ENCODE assay signal across 31 cellular contexts in genomic region chr3:17235311-17235710, GRCh38.
DNase-seq lines count a peak whose midpoint lies in the region; ATAC-seq and TF ChIP-seq lines count a peak whose summit lies in the region.
"Had no signal": no experiment of that assay in that cellular context is flagged by ENCODE, and none has a peak within 500 bp of the region (broad histone marks: within the 10 kb centered on the region; RNA-seq: fewer than 3 reads in every experiment).

No MANE protein-coding gene starts in this region.

- H3K36me3 Mint-ChIP-seq in CD4-positive, CD25-positive, alpha-beta regulatory T cell: no peaks in the 10 kb centered on the region
- H3K36me3 Mint-ChIP-seq in memory B cell: peaks cover 5% of the 10 kb centered on the region
- H3K36me3 Mint-ChIP-seq in activated T-helper 2 cell treated with anti-CD3 and anti-CD28 coated beads, Interferon-gamma antibody, Interleukin-2, Interleukin-4, amounts not matched to agents 10 μg/mL and 5 μg/mL and 100 μg/mL, durations not matched to agents 14 hours and 24 hours and 36 hours (ENCODE audit: low read depth): no peaks in the 10 kb centered on the region
- peaks cover 6% of the 10 kb centered on the region for H3K36me3 Mint-ChIP-seq in activated T-helper 17 cell treated with anti-CD3 and anti-CD28 coated beads, Interleukin-2, amount 50 U/mL, for 72 hours (ENCODE audit: low read depth)
- H3K36me3 Mint-ChIP-seq: mesothelial cell of epicardium had no signal

- H3K9me3 Mint-ChIP-seq in CD4-positive, CD25-positive, alpha-beta regulatory T cell: no peaks in the 10 kb centered on the region
- no peaks in the 10 kb centered on the region for H3K9me3 Mint-ChIP-seq in memory B cell
- H3K9me3 Mint-ChIP-seq in activated T-helper 2 cell treated with anti-CD3 and anti-CD28 coated beads, Interferon-gamma antibody, Interleukin-2, Interleukin-4, amounts not matched to agents 10 μg/mL and 5 μg/mL and 100 μg/mL, durations not matched to agents 14 hours and 24 hours and 36 hours: no peaks in the 10 kb centered on the region
- no peaks in the 10 kb centered on the region for H3K9me3 Mint-ChIP-seq in activated T-helper 17 cell treated with anti-CD3 and anti-CD28 coated beads, Interleukin-2, amount 50 U/mL, for 72 hours
- H3K9me3 Mint-ChIP-seq: activated CD4-positive, alpha-beta memory T cell treated with anti-CD3 and anti-CD28 coated beads, Interleukin-2, amount 10 ng/mL, durations not matched to agents 7 days and 5 days; CD14-positive monocyte; dendritic cell treated with granulocyte-macrophage colony-stimulating factor and Interleukin-4, amounts not matched to agents 40 ng/mL and 50 ng/mL, for 4 days; GM23338; mesothelial cell of epicardium had no signal

- H3K4me3 ChIP-seq in BLaER1: no peak overlapping the region
- no peak overlapping the region for H3K4me3 ChIP-seq in CD4-positive, CD25-positive, alpha-beta regulatory T cell (ENCODE audit: low read depth, low read length)
- H3K4me3 ChIP-seq: GM23338, SK-N-MC, suprapubic skin, upper lobe of right lung had no signal

- no peak overlapping the region for H3K9ac ChIP-seq in BLaER1

- no peaks in the 10 kb centered on the region for H3K27me3 ChIP-seq in BLaER1
- H3K27me3 ChIP-seq in CD4-positive, CD25-positive, alpha-beta regulatory T cell (ENCODE audit: control insufficient read depth, insufficient read depth, low read length): no peaks in the 10 kb centered on the region
- H3K27me3 ChIP-seq: suprapubic skin, upper lobe of right lung had no signal

- H3K27me3 Mint-ChIP-seq in CD4-positive, CD25-positive, alpha-beta regulatory T cell: no peaks in the 10 kb centered on the region
- H3K27me3 Mint-ChIP-seq in memory B cell: no peaks in the 10 kb centered on the region
- H3K27me3 Mint-ChIP-seq in activated T-helper 2 cell treated with anti-CD3 and anti-CD28 coated beads, Interferon-gamma antibody, Interleukin-2, Interleukin-4, amounts not matched to agents 10 μg/mL and 5 μg/mL and 100 μg/mL, durations not matched to agents 14 hours and 24 hours and 36 hours (ENCODE audit: low read depth): no peaks in the 10 kb centered on the region
- H3K27me3 Mint-ChIP-seq in activated T-helper 17 cell treated with anti-CD3 and anti-CD28 coated beads, Interleukin-2, amount 50 U/mL, for 72 hours: no peaks in the 10 kb centered on the region
- H3K27me3 Mint-ChIP-seq: activated CD4-positive, alpha-beta memory T cell treated with anti-CD3 and anti-CD28 coated beads, Interleukin-2, amount 10 ng/mL, durations not matched to agents 7 days and 5 days; dendritic cell treated with granulocyte-macrophage colony-stimulating factor and Interleukin-4, amounts not matched to agents 40 ng/mL and 50 ng/mL, for 4 days had no signal

- no peak for ATAC-seq in CD4-positive, CD25-positive, alpha-beta regulatory T cell (ENCODE audit: low read depth in 2 of 2)
- ATAC-seq in memory B cell (ENCODE audit: low read depth): no peak
- no peak for ATAC-seq in activated T-helper 17 cell treated with anti-CD3 and anti-CD28 coated beads, Interleukin-2, amount 50 U/mL, for 72 hours (replicated peaks)
- ATAC-seq: activated CD4-positive, CD25-positive, alpha-beta regulatory T cell treated with anti-CD3 and anti-CD28 coated beads, Interleukin-2, amount 50 U/mL, for 24 hours; GM23338; HepG2; upper lobe of right lung had no signal

- no peak overlapping the region for H3K4me3 Mint-ChIP-seq in CD4-positive, CD25-positive, alpha-beta regulatory T cell
- H3K4me3 Mint-ChIP-seq in memory B cell: no peak overlapping the region
- no peak overlapping the region for H3K4me3 Mint-ChIP-seq in activated T-helper 2 cell treated with anti-CD3 and anti-CD28 coated beads, Interferon-gamma antibody, Interleukin-2, Interleukin-4, amounts not matched to agents 10 μg/mL and 5 μg/mL and 100 μg/mL, durations not matched to agents 14 hours and 24 hours and 36 hours (ENCODE audit: low read depth)
- H3K4me3 Mint-ChIP-seq in activated T-helper 17 cell treated with anti-CD3 and anti-CD28 coated beads, Interleukin-2, amount 50 U/mL, for 72 hours: no peak overlapping the region
- H3K4me3 Mint-ChIP-seq: activated CD4-positive, alpha-beta memory T cell treated with anti-CD3 and anti-CD28 coated beads, Interleukin-2, amount 10 ng/mL, durations not matched to agents 7 days and 5 days; CD14-positive monocyte; dendritic cell treated with granulocyte-macrophage colony-stimulating factor and Interleukin-4, amounts not matched to agents 40 ng/mL and 50 ng/mL, for 4 days; GM23338; mesothelial cell of epicardium had no signal

- H3K4me1 Mint-ChIP-seq in CD4-positive, CD25-positive, alpha-beta regulatory T cell: peaks cover 5 to 18% (median 11%) of the 10 kb centered on the region in 4 donors
- H3K4me1 Mint-ChIP-seq in memory B cell: peaks cover 11% of the 10 kb centered on the region
- H3K4me1 Mint-ChIP-seq in activated T-helper 2 cell treated with anti-CD3 and anti-CD28 coated beads, Interferon-gamma antibody, Interleukin-2, Interleukin-4, amounts not matched to agents 10 μg/mL and 5 μg/mL and 100 μg/mL, durations not matched to agents 14 hours and 24 hours and 36 hours (ENCODE audit: low read depth): peaks cover 18% of the 10 kb centered on the region
- H3K4me1 Mint-ChIP-seq in activated T-helper 17 cell treated with anti-CD3 and anti-CD28 coated beads, Interleukin-2, amount 50 U/mL, for 72 hours: peaks cover 11% of the 10 kb centered on the region
- H3K4me1 Mint-ChIP-seq: mesothelial cell of epicardium had no signal

- H3K27ac Mint-ChIP-seq in CD4-positive, CD25-positive, alpha-beta regulatory T cell: peak overlapping the region; percentile 2 to 84 (median 39)
- peak overlapping the region; percentile 5 for H3K27ac Mint-ChIP-seq in memory B cell
- H3K27ac Mint-ChIP-seq in activated T-helper 2 cell treated with anti-CD3 and anti-CD28 coated beads, Interferon-gamma antibody, Interleukin-2, Interleukin-4, amounts not matched to agents 10 μg/mL and 5 μg/mL and 100 μg/mL, durations not matched to agents 14 hours and 24 hours and 36 hours: no peak overlapping the region
- H3K27ac Mint-ChIP-seq in activated T-helper 17 cell treated with anti-CD3 and anti-CD28 coated beads, Interleukin-2, amount 50 U/mL, for 72 hours: no peak overlapping the region
- H3K27ac Mint-ChIP-seq: activated CD4-positive, alpha-beta memory T cell treated with anti-CD3 and anti-CD28 coated beads, Interleukin-2, amount 10 ng/mL, durations not matched to agents 7 days and 5 days; CD14-positive monocyte; dendritic cell treated with granulocyte-macrophage colony-stimulating factor and Interleukin-4, amounts not matched to agents 40 ng/mL and 50 ng/mL, for 4 days; GM23338; mesothelial cell of epicardium had no signal

- no peaks in the 10 kb centered on the region for H4K20me1 ChIP-seq in BLaER1

- no peak for DNase-seq in CD4-positive, CD25-positive, alpha-beta regulatory T cell
- DNase-seq in memory B cell (ENCODE audit: low spot score in 2 of 2) (no peak), substantia nigra (lab: John Stamatoyannopoulos, UW) (no peak)
- no peak for DNase-seq in activated T-helper 2 cell treated with anti-CD3 and anti-CD28 coated beads, Interferon-gamma antibody, Interleukin-2, Interleukin-4, amounts not matched to agents 10 μg/mL and 5 μg/mL and 100 μg/mL, durations not matched to agents 14 hours and 24 hours and 36 hours (ENCODE audit: low spot score)
- DNase-seq: activated CD4-positive, alpha-beta memory T cell treated with anti-CD3 and anti-CD28 coated beads, Interleukin-2, amount 10 ng/mL, durations not matched to agents 7 days and 5 days; activated effector memory CD4-positive, alpha-beta T cell treated with anti-CD3 and anti-CD28 coated beads, Interleukin-2, amount 50 U/mL, for 16 hours; central memory CD4-positive, alpha-beta T cell; head of caudate nucleus; islet precursor cell; Kasumi-1; MV-4-11; NCI-H1436 treated with DMSO at 0.1 percent for 48 hours; NCI-H2081 treated with DMSO at 0.1 percent for 48 hours; NCI-H82; nucleus accumbens; OCI-M1; stimulated activated CD4-positive, alpha-beta T cell treated with anti-CD3 and anti-CD28 coated beads, Interleukin-15, amount 100 ng/mL, for 24 hours; stimulated activated naive CD4-positive, alpha-beta T cell; T-helper 2 cell; upper lobe of right lung had no signal

- peaks cover 42% of the 10 kb centered on the region for H3K4me1 ChIP-seq in BLaER1
- H3K4me1 ChIP-seq in CD4-positive, CD25-positive, alpha-beta regulatory T cell (ENCODE audit: control insufficient read depth, insufficient read depth, low read length, poor library complexity, severe bottlenecking): peaks cover 3% of the 10 kb centered on the region
- H3K4me1 ChIP-seq: suprapubic skin, upper lobe of right lung had no signal

- TF ChIP-seq CTCF in VCaP (conservative IDR thresholded peaks at IDR 0.05): no peak

- H3K36me3 ChIP-seq in BLaER1: peaks cover 14% of the 10 kb centered on the region
- peaks cover 6% of the 10 kb centered on the region for H3K36me3 ChIP-seq in CD4-positive, CD25-positive, alpha-beta regulatory T cell (ENCODE audit: control insufficient read depth, insufficient read depth, low read length)
- H3K36me3 ChIP-seq: upper lobe of right lung had no signal

- no peaks in the 10 kb centered on the region for H3K9me3 ChIP-seq in BLaER1
- H3K9me3 ChIP-seq in CD4-positive, CD25-positive, alpha-beta regulatory T cell (ENCODE audit: control insufficient read depth in 2 of 2, low read length in 2 of 2): no peaks in the 10 kb centered on the region
- H3K9me3 ChIP-seq: suprapubic skin, upper lobe of right lung had no signal

- peak overlapping the region; percentile 46; the same call in 1 of the 2 replicates for H3K27ac ChIP-seq in BLaER1
- H3K27ac ChIP-seq in CD4-positive, CD25-positive, alpha-beta regulatory T cell (ENCODE audit: insufficient read depth, low read length, poor library complexity, severe bottlenecking): no peak overlapping the region
- peak overlapping the region; percentile 55 for H3K27ac ChIP-seq in VCaP
- H3K27ac ChIP-seq in substantia nigra (ENCODE audit: low read depth, low read length, poor library complexity, severe bottlenecking): no peak overlapping the region
- H3K27ac ChIP-seq: SK-N-MC, suprapubic skin, upper lobe of right lung had no signal

- intact Hi-C loops in activated T-helper 2 cell treated with anti-CD3 and anti-CD28 coated beads, Interferon-gamma antibody, Interleukin-2, Interleukin-4, amounts not matched to agents 10 μg/mL and 5 μg/mL and 100 μg/mL, durations not matched to agents 14 hours and 24 hours and 36 hours (cut with micrococcal nuclease): loop anchor here (10.0 kb wide), 2 partner anchors 211 to 951 kb away; no protein-coding TSS in a partner anchor

- H3K4me2 ChIP-seq in BLaER1: peak overlapping the region; percentile 47
- H3K4me2 ChIP-seq: GM23338 had no signal

Comparison
In these comparisons a context has a peak if more than half of its experiments do, and no peak if none do; other contexts are left out.
1. H3K27ac ChIP-seq: peak in BLaER1 (single experiment) and VCaP (single experiment); none in CD4-positive, CD25-positive, alpha-beta regulatory T cell (single experiment) and substantia nigra (single experiment).
2. H3K27ac Mint-ChIP-seq: peak in CD4-positive, CD25-positive, alpha-beta regulatory T cell (3 of 3) and memory B cell (single experiment); none in activated T-helper 2 cell treated with anti-CD3 and anti-CD28 coated beads, Interferon-gamma antibody, Interleukin-2, Interleukin-4, amounts not matched to agents 10 μg/mL and 5 μg/mL and 100 μg/mL, durations not matched to agents 14 hours and 24 hours and 36 hours (single experiment) and activated T-helper 17 cell treated with anti-CD3 and anti-CD28 coated beads, Interleukin-2, amount 50 U/mL, for 72 hours (single experiment).